ENCODE assay signal across 1 cellular context in genomic region chr6:111566873-111567517, GRCh38.
TF ChIP-seq lines count a peak whose summit lies in the region.

No MANE protein-coding gene starts in this region.

TF ChIP-seq in SK-N-SH, 30 proteins besides CTCF, POLR2A, EP300 and RAD21 (continued from another document):
- TF ChIP-seq MAX (IDR thresholded peaks at IDR 0.05; ENCODE audit: low read depth), result peak; percentile 60; the same call in 1 of the 2 replicates
- TF ChIP-seq SIN3A (IDR thresholded peaks at IDR 0.05; ENCODE audit: borderline replicate concordance, low read depth, low read length), result no peak
- 0 out of 2 replicates have a peak, but pooled peaks have one; percentile 37 for TF ChIP-seq YY1 (IDR thresholded peaks at IDR 0.05; ENCODE audit: low read depth)
- TF ChIP-seq GATA2 (CRISPR knock-in tag; IDR thresholded peaks at IDR 0.05), result peak; percentile 87
- no peak for TF ChIP-seq NFIC (IDR thresholded peaks at IDR 0.05; ENCODE audit: borderline replicate concordance)
- no peak for TF ChIP-seq EZH2phosphoT487 (IDR thresholded peaks at IDR 0.05; ENCODE audit: borderline replicate concordance, low read depth)
- no peak for TF ChIP-seq FOXM1 (IDR thresholded peaks at IDR 0.05; ENCODE audit: low read depth)
- TF ChIP-seq REST (IDR thresholded peaks at IDR 0.05; ENCODE audit: low read depth, low read length), result no peak
- TF ChIP-seq USF1 (IDR thresholded peaks at IDR 0.05; ENCODE audit: borderline replicate concordance, low read depth), result no peak; the same call in 1 of the 2 replicates
- TF ChIP-seq ELF1 (IDR thresholded peaks at IDR 0.05), result no peak
- no peak for TF ChIP-seq MEF2A (IDR thresholded peaks at IDR 0.05; ENCODE audit: borderline replicate concordance, low read depth)
- TF ChIP-seq FOXJ3 (CRISPR knock-in tag; IDR thresholded peaks at IDR 0.05), result peak; percentile 42; the same call in 1 of the 2 replicates
- TF ChIP-seq POLR2AphosphoS5 (IDR thresholded peaks at IDR 0.05; ENCODE audit: low read depth, low read length), result no peak
- TF ChIP-seq NRF1 (IDR thresholded peaks at IDR 0.05; ENCODE audit: low read depth, low read length), result no peak
- 0 out of 2 replicates have a peak, but pooled peaks have one; percentile 29 for TF ChIP-seq RCOR1 (IDR thresholded peaks at IDR 0.05; ENCODE audit: low read length)
- peak; percentile 85 for TF ChIP-seq TCF12 (IDR thresholded peaks at IDR 0.05)
- peak; percentile 19; the same call in 1 of the 2 replicates for TF ChIP-seq PBX3 (IDR thresholded peaks at IDR 0.05)
- peak; percentile 94 for TF ChIP-seq MXI1 (IDR thresholded peaks at IDR 0.05; ENCODE audit: low read depth, low read length)
